9 cellular contexts compared by ENCODE assay signal in the genomic region with DNA sequence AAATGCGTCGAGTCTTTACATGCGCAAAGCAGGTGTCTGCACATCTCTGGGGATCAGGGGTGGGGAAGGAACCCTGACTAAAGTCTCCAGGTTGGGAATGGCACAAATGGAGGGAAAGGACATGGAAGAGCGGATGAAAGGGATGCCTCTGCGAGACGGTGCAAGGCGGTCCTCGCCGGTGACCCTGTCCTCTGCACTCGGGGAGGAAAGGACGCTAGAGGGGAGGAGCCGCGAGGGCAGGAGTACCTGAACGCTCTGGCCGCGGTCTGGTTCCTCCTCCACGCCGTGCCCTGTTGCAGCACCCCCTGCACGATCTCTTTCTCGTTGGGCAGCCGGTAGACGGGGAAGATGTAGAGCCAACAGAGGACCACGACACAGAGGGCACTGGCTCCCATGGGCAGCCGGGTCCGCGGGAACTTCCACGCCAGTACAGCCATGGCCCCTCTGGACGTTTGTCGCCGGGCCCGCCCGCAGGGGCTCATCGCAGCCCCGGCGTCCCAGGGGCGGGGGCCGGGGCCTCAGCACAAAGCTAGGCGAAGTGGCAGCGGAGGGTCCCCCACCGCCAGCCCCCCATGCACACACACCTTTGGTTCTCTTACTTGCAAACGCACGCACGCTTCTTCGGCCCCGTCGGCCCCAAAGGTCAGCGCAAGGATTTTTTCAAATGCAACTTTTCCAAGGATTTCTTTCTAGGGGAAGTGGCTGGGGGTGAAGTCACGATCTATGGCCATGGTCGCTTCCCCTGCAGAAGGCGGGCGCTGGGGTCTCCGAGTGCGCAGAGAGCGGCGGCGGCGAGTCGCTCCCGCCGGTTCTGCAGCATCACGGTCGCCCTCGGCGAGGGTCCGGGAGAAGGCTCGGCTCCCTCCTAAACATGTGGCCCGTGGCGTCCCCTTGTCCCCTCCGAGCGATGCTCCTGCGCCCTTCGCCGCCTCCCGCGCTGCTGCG. TPM values are rescaled to one million over a fixed set of nuclear protein-coding genes. Genes with fewer than 3 reads are reported as not detected.
DNase-seq lines count a peak whose midpoint lies in the region; ATAC-seq lines count a peak whose summit lies in the region.
"Had no signal": no experiment of that assay in that cellular context is flagged by ENCODE, and none has a peak within 500 bp of the region (broad histone marks: within the 10 kb centered on the region; RNA-seq: fewer than 3 reads in every experiment).

No MANE protein-coding gene starts in this region.

- H3K4me1 ChIP-seq in HUES64 (ENCODE audit: insufficient read depth, low read length), result no peaks in the 10 kb centered on the region

- ATAC-seq in activated T-helper 17 cell treated with anti-CD3 and anti-CD28 coated beads, Interleukin-2, amount 50 U/mL, for 72 hours (replicated peaks), result peak; percentile 34
- ATAC-seq in HG03025 (IDR thresholded peaks at IDR 0.05; ENCODE audit: low FRiP score, unreplicated experiment), result no peak

- peaks cover 3% of the 10 kb centered on the region for H3K27me3 Mint-ChIP-seq in activated T-helper 17 cell treated with anti-CD3 and anti-CD28 coated beads, Interleukin-2, amount 50 U/mL, for 72 hours

- H3K4me1 Mint-ChIP-seq in activated T-helper 17 cell treated with anti-CD3 and anti-CD28 coated beads, Interleukin-2, amount 50 U/mL, for 72 hours, result peaks cover 29% of the 10 kb centered on the region

- intact Hi-C loops in head of caudate nucleus (cut with DNase I), result no loop called here

- peak overlapping the region; percentile 65 for H3K4me3 ChIP-seq in HUES64 (ENCODE audit: low read length)

- peaks cover 5% of the 10 kb centered on the region for H3K36me3 Mint-ChIP-seq in activated T-helper 17 cell treated with anti-CD3 and anti-CD28 coated beads, Interleukin-2, amount 50 U/mL, for 72 hours (ENCODE audit: low read depth)

- no peaks in the 10 kb centered on the region for H3K36me3 ChIP-seq in HUES64 (ENCODE audit: insufficient read depth, low read length)

- H3K27ac Mint-ChIP-seq in activated T-helper 17 cell treated with anti-CD3 and anti-CD28 coated beads, Interleukin-2, amount 50 U/mL, for 72 hours, result peak overlapping the region; percentile 50

- H3K9ac ChIP-seq in HUES64 (ENCODE audit: low read depth, low read length), result no peak overlapping the region; the same call in 1 of the 2 replicates

- H3K27me3 ChIP-seq in HUES64 (ENCODE audit: insufficient read depth, low read length), result peaks cover 45% of the 10 kb centered on the region

- H3K9me3 ChIP-seq in HUES64 (ENCODE audit: insufficient read depth, low read depth, low read length), result no peaks in the 10 kb centered on the region

- 3% methylated on average over 76 of the region's 76 CpGs for WGBS in HUES64

- no peaks in the 10 kb centered on the region for H3K9me3 Mint-ChIP-seq in activated T-helper 17 cell treated with anti-CD3 and anti-CD28 coated beads, Interleukin-2, amount 50 U/mL, for 72 hours

- H3K27ac ChIP-seq in HUES64 (ENCODE audit: low read depth, low read length), result no peak overlapping the region

- peak in 31 of 42 donors; percentile 9 to 56 (median 33) for DNase-seq in head of caudate nucleus
- peak; percentile 77 for DNase-seq in retina
- no peak for DNase-seq in NK-92 (lab: John Stamatoyannopoulos, UW; ENCODE audit: unreplicated experiment)
- no peak for DNase-seq in SW480 (ENCODE audit: low spot score)
- DNase-seq in CD1c-positive myeloid dendritic cell (ENCODE audit: extremely low spot score), result no peak

- peak overlapping the region; percentile 96 for H3K4me3 Mint-ChIP-seq in activated T-helper 17 cell treated with anti-CD3 and anti-CD28 coated beads, Interleukin-2, amount 50 U/mL, for 72 hours

RNA-seq across cellular contexts. Expression of a gene that starts 0.5 kb away (rescaled TPM):
- polyA plus RNA-seq in HUES64 (2013, experiment 1 of 2), result 4.1 TPM
- polyA plus RNA-seq in HUES64 (2013, experiment 2 of 2), result 8.5 TPM
- 1 to 10 TPM; 2.5 to 3.6 TPM for total RNA-seq in activated T-helper 17 cell treated with anti-CD3 and anti-CD28 coated beads, Interleukin-2, amount 50 U/mL, for 72 hours
- total RNA-seq: NCI-H460 had no signal

Comparison
In these comparisons a context has a peak if more than half of its experiments do, and no peak if none do; other contexts are left out.
1. DNase-seq: peak in head of caudate nucleus (31 of 42) and retina (single experiment); none in NK-92 (single experiment), SW480 (single experiment) and CD1c-positive myeloid dendritic cell (single experiment).